ENCODE assay signal across 20 cellular contexts in the genomic region with DNA sequence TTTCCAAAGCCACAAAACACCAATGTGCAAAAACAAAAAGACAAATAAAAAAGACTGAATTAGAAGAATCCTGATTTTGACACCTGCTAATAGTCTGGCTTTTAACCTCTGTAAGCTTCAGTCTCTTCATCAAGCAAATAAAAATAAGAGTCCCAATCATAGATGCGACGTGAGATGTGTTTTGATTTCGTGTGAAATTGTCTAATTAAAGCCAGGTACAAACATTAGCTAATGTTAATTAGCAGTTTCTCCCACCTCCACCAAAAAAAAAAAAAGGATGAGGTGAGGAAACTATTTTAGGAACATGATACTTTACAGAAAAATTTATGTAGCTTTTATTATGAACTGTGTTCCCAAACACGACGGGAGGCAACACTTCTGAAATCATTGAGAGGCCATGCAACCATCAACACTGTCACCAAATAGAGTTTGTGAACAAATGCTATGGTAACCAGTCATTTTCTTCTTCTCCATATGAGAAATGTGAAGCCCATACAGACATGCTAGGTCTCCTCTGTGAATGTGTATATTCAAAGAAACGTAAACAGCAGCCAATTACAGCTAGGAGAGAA. TPM values are rescaled to one million over a fixed set of nuclear protein-coding genes. Genes with fewer than 3 reads are reported as not detected.
DNase-seq lines count a peak whose midpoint lies in the region; ATAC-seq and TF ChIP-seq lines count a peak whose summit lies in the region.
"Had no signal": no experiment of that assay in that cellular context is flagged by ENCODE, and none has a peak within 500 bp of the region (broad histone marks: within the 10 kb centered on the region; RNA-seq: fewer than 3 reads in every experiment).

No MANE protein-coding gene starts in this region.

- H4K91ac ChIP-seq in H9 (ENCODE audit: insufficient read length, low read depth, low read length) = no peak overlapping the region

- no peak overlapping the region for H2BK12ac ChIP-seq in H9 (ENCODE audit: insufficient read length, low read depth, low read length)

- H3K4ac ChIP-seq in H9 (ENCODE audit: low read depth, low read length) = no peak overlapping the region

- H3K79me1 ChIP-seq in H9 (ENCODE audit: insufficient read depth, low read depth, low read length, poor library complexity, severe bottlenecking) = no peaks in the 10 kb centered on the region

- peak overlapping the region in 1 of 2 experiments; percentile 47; a peak in 1 of 5 replicates for H3K4me3 Mint-ChIP-seq in H9
- H3K4me3 Mint-ChIP-seq: activated naive CD8-positive, alpha-beta T cell treated with anti-CD3 and anti-CD28 coated beads, Interleukin-2, amount 10 ng/mL, durations not matched to agents 7 days and 5 days; activated T-helper 1 cell treated with anti-CD3 and anti-CD28 coated beads, Interleukin-12 subunit alpha, Interleukin-12 subunit beta, Interleukin-2, Interleukin-4 antibody, amounts not matched to agents 30 ng/mL and 10 ng/mL and 1 ng/mL, durations not matched to agents 14 hours and 24 hours and 36 hours; IgD-negative memory B cell had no signal

- no peak overlapping the region for H2BK120ac ChIP-seq in H9 (ENCODE audit: low read depth, low read length, poor library complexity, severe bottlenecking)

- no peaks in the 10 kb centered on the region; the same call in 1 of the 2 replicates for H3K9me2 ChIP-seq in PC-9 (ENCODE audit: insufficient read depth)

- no peak overlapping the region for H4K5ac ChIP-seq in H9 (ENCODE audit: insufficient read length, low read depth, low read length)

- H3K23me2 ChIP-seq in H9 (ENCODE audit: insufficient read length, low read depth, low read length, poor library complexity, severe bottlenecking) = no peaks in the 10 kb centered on the region

- TSS peak; percentile 58 for BruUV-seq in PC-9 (replicated peaks; lab: Mats Ljungman, UMichigan)

- DNase-seq in H9 = no peak
- DNase-seq in NCI-H146 treated with DMSO at 0.1 percent for 48 hours (lab: John Stamatoyannopoulos, UW; ENCODE audit: unreplicated experiment) = peak; percentile 51
- DNase-seq in PC-9 = no peak
- DNase-seq in foreskin fibroblast = no peak
- DNase-seq: activated naive CD8-positive, alpha-beta T cell treated with anti-CD3 and anti-CD28 coated beads, Interleukin-2, amount 10 ng/mL, durations not matched to agents 7 days and 5 days; AML-193; effector CD4-positive, alpha-beta T cell; hypothalamus; left cardiac atrium; MV-4-11; posterior cingulate gyrus; SW 1271; tibial artery had no signal

- H4K8ac ChIP-seq in H9 (replicated peaks; ENCODE audit: insufficient read length, low read depth, low read length) = no peak overlapping the region

- intact Hi-C loops in PC-9 (cut with micrococcal nuclease; ENCODE audit: unreplicated experiment) = loop anchor here (2.0 kb wide), 1 partner anchor 39 kb away; no protein-coding TSS in a partner anchor

- H3F3A ChIP-seq in PC-9 (ENCODE audit: insufficient read depth, low read depth) = no peaks in the 10 kb centered on the region

- ATAC-seq in SK-N-SH treated with all-trans-retinoic acid at 6 μM for 48 hours = no peak
- no peak for ATAC-seq in HG02981 (IDR thresholded peaks at IDR 0.05; ENCODE audit: unreplicated experiment)
- ATAC-seq: Panc1 had no signal

- H3K56ac ChIP-seq in H9 (ENCODE audit: insufficient read length, low read depth, low read length) = no peak overlapping the region

- peaks cover 34 to 36% of the 10 kb centered on the region in 2 experiments for H3K4me1 Mint-ChIP-seq in H9
- H3K4me1 Mint-ChIP-seq: activated naive CD8-positive, alpha-beta T cell treated with anti-CD3 and anti-CD28 coated beads, Interleukin-2, amount 10 ng/mL, durations not matched to agents 7 days and 5 days had no signal

- H3K9me3 Mint-ChIP-seq in H9 = no peaks in the 10 kb centered on the region
- H3K9me3 Mint-ChIP-seq: activated naive CD8-positive, alpha-beta T cell treated with anti-CD3 and anti-CD28 coated beads, Interleukin-2, amount 10 ng/mL, durations not matched to agents 7 days and 5 days; activated T-helper 1 cell treated with anti-CD3 and anti-CD28 coated beads, Interleukin-12 subunit alpha, Interleukin-12 subunit beta, Interleukin-2, Interleukin-4 antibody, amounts not matched to agents 30 ng/mL and 10 ng/mL and 1 ng/mL, durations not matched to agents 14 hours and 24 hours and 36 hours; IgD-negative memory B cell had no signal

- peak overlapping the region in 1 of 3 experiments; percentile 78; a peak in 3 of 7 replicates for H3K27ac Mint-ChIP-seq in H9
- H3K27ac Mint-ChIP-seq: activated naive CD8-positive, alpha-beta T cell treated with anti-CD3 and anti-CD28 coated beads, Interleukin-2, amount 10 ng/mL, durations not matched to agents 7 days and 5 days; activated T-helper 1 cell treated with anti-CD3 and anti-CD28 coated beads, Interleukin-12 subunit alpha, Interleukin-12 subunit beta, Interleukin-2, Interleukin-4 antibody, amounts not matched to agents 30 ng/mL and 10 ng/mL and 1 ng/mL, durations not matched to agents 14 hours and 24 hours and 36 hours; IgD-negative memory B cell had no signal

- CTCF ChIA-PET in PC-9 (lab: Charles Lee) = interaction anchor here (0.6 to 1.0 kb wide), 4 partner anchors 24 to 492 kb away, joined by 3 to 10 read pairs (median 4); no protein-coding TSS in a partner anchor

- no peaks in the 10 kb centered on the region for H3K9me3 ChIP-seq in H9 (ENCODE audit: control insufficient read depth, low read depth, low read length)
- no peaks in the 10 kb centered on the region for H3K9me3 ChIP-seq in PC-9 (ENCODE audit: insufficient read depth, low read depth)
- H3K9me3 ChIP-seq in iPS-18a (ENCODE audit: control insufficient read depth, low read depth, low read length) = no peaks in the 10 kb centered on the region
- H3K9me3 ChIP-seq: tibial artery had no signal

- no CpG with 5 or more reads among the region's 6 CpGs for WGBS in H9 (ENCODE audit: extremely low coverage, insufficient read length, low lambda C conversion rate)

- peaks cover 17% of the 10 kb centered on the region for H3K27me3 Mint-ChIP-seq in H9 (ENCODE audit: low read depth)

- POLR2A ChIA-PET in PC-9 (lab: Charles Lee; ENCODE audit: unreplicated experiment) = interaction anchor here (0.6 to 0.9 kb wide), 2 partner anchors 41 to 1230 kb away, joined by 7 read pairs; no protein-coding TSS in a partner anchor

- H3K36me3 Mint-ChIP-seq in H9 (ENCODE audit: insufficient read depth in 1 of 3, low read depth in 3 of 3) = no peaks in the 10 kb centered on the region
- H3K36me3 Mint-ChIP-seq: activated naive CD8-positive, alpha-beta T cell treated with anti-CD3 and anti-CD28 coated beads, Interleukin-2, amount 10 ng/mL, durations not matched to agents 7 days and 5 days; IgD-negative memory B cell had no signal

- H3T11ph ChIP-seq in H9 (ENCODE audit: low read length) = no peak overlapping the region

- H3K4me1 ChIP-seq in H9 (ENCODE audit: insufficient read depth, low read length) (no peaks in the 10 kb centered on the region), PC-9 (replicated peaks; ENCODE audit: insufficient read depth) (peaks cover 10% of the 10 kb centered on the region; the same call in 1 of the 2 replicates), iPS-18a (ENCODE audit: control insufficient read depth, low read depth, low read length) (peaks cover 17% of the 10 kb centered on the region)

- TF ChIP-seq CTCF in H9 (conservative IDR thresholded peaks at IDR 0.05) = no peak
- TF ChIP-seq CTCF in PC-9 (conservative IDR thresholded peaks at IDR 0.05) = no peak
- no peak for TF ChIP-seq CTCF in foreskin fibroblast (IDR thresholded peaks at IDR 0.05; ENCODE audit: low read depth, low read length)

- H3K27ac ChIP-seq in H9 (ENCODE audit: insufficient read length, low read depth, low read length) = no peak overlapping the region
- no peak overlapping the region for H3K27ac ChIP-seq in PC-9
- H3K27ac ChIP-seq in iPS-18a (ENCODE audit: low read length) = peak overlapping the region; percentile 79
- H3K27ac ChIP-seq: tibial artery, VCaP had no signal

- no peak overlapping the region for H2BK5ac ChIP-seq in H9 (ENCODE audit: insufficient read length, low read length)

- H3K4me2 ChIP-seq in H9 (ENCODE audit: insufficient read depth, insufficient read length, low read length) = peak overlapping the region; percentile 5
- peak overlapping the region; percentile 6; the same call in 1 of the 2 replicates for H3K4me2 ChIP-seq in PC-9

- no peak overlapping the region for H3K18ac ChIP-seq in H9 (ENCODE audit: insufficient read length, low read depth, low read length)

- no peaks in the 10 kb centered on the region; the same call in 1 of the 2 replicates for H3K27me3 ChIP-seq in H9 (ENCODE audit: insufficient read depth, low read length)
- no peaks in the 10 kb centered on the region for H3K27me3 ChIP-seq in PC-9 (ENCODE audit: insufficient read depth, low read depth)
- H3K27me3 ChIP-seq in iPS-18a (ENCODE audit: control insufficient read depth, insufficient read depth, low read length) = peaks cover 8% of the 10 kb centered on the region
- H3K27me3 ChIP-seq: tibial artery had no signal

- H2BK20ac ChIP-seq in H9 (ENCODE audit: low read depth, low read length, poor library complexity, severe bottlenecking) = no peak overlapping the region

- no peak overlapping the region for H2AK5ac ChIP-seq in H9 (ENCODE audit: insufficient read length, low read length)

- H3K36me3 ChIP-seq in PC-9 (ENCODE audit: low read depth) = no peaks in the 10 kb centered on the region
- H3K36me3 ChIP-seq in iPS-18a (ENCODE audit: control insufficient read depth, low read depth, low read length) = no peaks in the 10 kb centered on the region
- H3K36me3 ChIP-seq: tibial artery had no signal

- H4K20me1 ChIP-seq in H9 (ENCODE audit: control insufficient read depth, insufficient read depth, insufficient read length) (no peaks in the 10 kb centered on the region), PC-9 (ENCODE audit: insufficient read depth) (no peaks in the 10 kb centered on the region)

- no peak overlapping the region for H2BK15ac ChIP-seq in H9 (ENCODE audit: low read depth, low read length)

- no peak overlapping the region for H2AFZ ChIP-seq in H9 (ENCODE audit: low read length)
- H2AFZ ChIP-seq in PC-9 = no peak overlapping the region; the same call in 1 of the 2 replicates

- no peak overlapping the region for H3K4me3 ChIP-seq in PC-9
- H3K4me3 ChIP-seq in iPS-18a (ENCODE audit: low read length) = peak overlapping the region; percentile 39
- H3K4me3 ChIP-seq in foreskin fibroblast (ENCODE audit: low read depth in 1 of 2, low read length in 2 of 2) = no peak overlapping the region
- H3K4me3 ChIP-seq: tibial artery had no signal

- no peak overlapping the region for H3K9ac ChIP-seq in H9 (ENCODE audit: extremely low read depth, insufficient read length, low read length)
- H3K9ac ChIP-seq in iPS-18a (ENCODE audit: low read length) = peak overlapping the region; percentile 47

- H3K14ac ChIP-seq in H9 (ENCODE audit: insufficient read depth, low read length) = no peak overlapping the region

- H3K79me2 ChIP-seq in H9 (ENCODE audit: insufficient read depth, low read length) = no peaks in the 10 kb centered on the region
- no peaks in the 10 kb centered on the region for H3K79me2 ChIP-seq in PC-9 (ENCODE audit: low read depth)

- no peak overlapping the region for H3K23ac ChIP-seq in H9 (ENCODE audit: insufficient read length, low read depth, low read length)

TF ChIP-seq in SK-N-SH treated with all-trans-retinoic acid at 6 μM for 48 hours, 23 proteins besides CTCF, POLR2A, EP300 and RAD21 (continues in another document):
- TF ChIP-seq ESRRG (CRISPR knock-in tag; IDR thresholded peaks at IDR 0.05) (no peak), PPARA (CRISPR knock-in tag; IDR thresholded peaks at IDR 0.05; ENCODE audit: borderline replicate concordance) (no peak)

RNA-seq across cellular contexts. Expression of a gene that starts 6.7 kb away (rescaled TPM):
- total RNA-seq in H9 (2021) (9.7 and 10.5 TPM in 2 replicates), PC-9 (2021) (32.0 and 33.9 TPM in 2 replicates)

RNA-seq across cellular contexts. Expression of a gene that starts 40.3 kb away (rescaled TPM):
- 1,586 and 1,608 TPM in 2 replicates for total RNA-seq in H9 (2021)
- total RNA-seq in PC-9 (2021) = 1,021 and 1,050 TPM in 2 replicates
